In genomic region chr11:28999620-29000019, GRCh38 we compare ENCODE assay signal across 20 cellular contexts.
DNase-seq lines count a peak whose midpoint lies in the region; ATAC-seq, FAIRE-seq and TF ChIP-seq lines count a peak whose summit lies in the region.
"Had no signal": no experiment of that assay in that cellular context is flagged by ENCODE, and none has a peak within 500 bp of the region (broad histone marks: within the 10 kb centered on the region; RNA-seq: fewer than 3 reads in every experiment).

No MANE protein-coding gene starts in this region.

- H3K18ac ChIP-seq in H1 (ENCODE audit: extremely low read depth, low read length): no peak overlapping the region

- H3K27me3 Mint-ChIP-seq in HFFc6 (ENCODE audit: insufficient read depth): no peaks in the 10 kb centered on the region
- H3K27me3 Mint-ChIP-seq: CD8-positive, alpha-beta memory T cell had no signal

- no peaks in the 10 kb centered on the region for H3K27me3 ChIP-seq in H1 (replicated peaks in 1 of 4; ENCODE audit: control insufficient read depth in 3 of 4, extremely low read depth in 1 of 4, insufficient read depth in 3 of 4, low read length in 3 of 4)

- no peaks in the 10 kb centered on the region for H4K20me1 ChIP-seq in H1 (replicated peaks in 1 of 2; ENCODE audit: control insufficient read depth in 1 of 2, insufficient read depth in 2 of 2, low read length in 2 of 2)

- H3K23ac ChIP-seq in H1 (ENCODE audit: insufficient read length): no peak overlapping the region

- H2BK20ac ChIP-seq in H1 (ENCODE audit: low read length): no peak overlapping the region

- H3K23me2 ChIP-seq in H1 (ENCODE audit: low read depth, low read length): no peaks in the 10 kb centered on the region

- no peak for ATAC-seq in HG02884 (IDR thresholded peaks at IDR 0.05; ENCODE audit: unreplicated experiment)
- ATAC-seq: HepG2 had no signal

- no peak overlapping the region for H3K9ac ChIP-seq in H1 (replicated peaks in 1 of 4; ENCODE audit: extremely low read depth in 1 of 4, low read depth in 3 of 4, low read length in 3 of 4)
- H3K9ac ChIP-seq in kidney (ENCODE audit: low read length in 2 of 2): no peak overlapping the region
- H3K9ac ChIP-seq: KMS-11 had no signal

- peaks cover 56% of the 10 kb centered on the region for H3K4me1 Mint-ChIP-seq in HFFc6 (ENCODE audit: low read depth)
- H3K4me1 Mint-ChIP-seq: CD8-positive, alpha-beta memory T cell had no signal

- no peak for TF ChIP-seq EP300 in H1 (IDR thresholded peaks at IDR 0.05; ENCODE audit: borderline replicate concordance in 1 of 2, low read depth in 2 of 2, low read length in 2 of 2)

- H3K27ac ChIP-seq in H1 (ENCODE audit: low read depth, low read length) (no peak overlapping the region), kidney (ENCODE audit: low read depth in 2 of 2, low read length in 2 of 2) (no peak overlapping the region)
- H3K27ac ChIP-seq: KMS-11 had no signal

- H3K14ac ChIP-seq in H1 (ENCODE audit: insufficient read length): no peak overlapping the region

- TF ChIP-seq POLR2A in H1 (IDR thresholded peaks at IDR 0.05; ENCODE audit: control extremely low read depth in 1 of 2, low read depth in 2 of 2, low read length in 2 of 2): no peak

- H4K5ac ChIP-seq in H1 (ENCODE audit: insufficient read length, low read depth, low read length): no peak overlapping the region

- no peaks in the 10 kb centered on the region for H3K79me1 ChIP-seq in H1 (ENCODE audit: low read depth, low read length)

- no peak overlapping the region for H2BK120ac ChIP-seq in H1 (replicated peaks; ENCODE audit: low read depth, low read length)

- no peak overlapping the region for H3K56ac ChIP-seq in H1 (replicated peaks; ENCODE audit: insufficient read length, low read depth, low read length)

- H3K4ac ChIP-seq in H1 (replicated peaks; ENCODE audit: insufficient read length, low read depth, low read length): no peak overlapping the region

- no peak overlapping the region for H2BK5ac ChIP-seq in H1 (ENCODE audit: low read depth, low read length)

- no peak for TF ChIP-seq RAD21 in H1 (IDR thresholded peaks at IDR 0.05 in 1 of 2, conservative IDR thresholded peaks at IDR 0.05 in 1 of 2; ENCODE audit: low read depth in 2 of 2, low read length in 2 of 2)

- no peaks in the 10 kb centered on the region for H3K4me1 ChIP-seq in H1 (replicated peaks in 1 of 4; ENCODE audit: control insufficient read depth in 3 of 4, insufficient read depth in 4 of 4, low read length in 3 of 4)
- H3K4me1 ChIP-seq in kidney (ENCODE audit: control insufficient read depth in 1 of 2, insufficient read depth in 1 of 2, low read depth in 1 of 2, low read length in 2 of 2): no peaks in the 10 kb centered on the region

- H2AFZ ChIP-seq in H1 (ENCODE audit: low read length): peak overlapping the region; percentile 49; the same call in 1 of the 2 replicates

- H4K8ac ChIP-seq in H1 (ENCODE audit: extremely low read depth, insufficient read depth, low read length): no peak overlapping the region

- WGBS in H1 (ENCODE audit: extremely low coverage in 1 of 2, insufficient coverage in 1 of 2, insufficient read length in 1 of 2, insufficient replicate concordance in 2 of 2, low coverage in 1 of 2, low lambda C conversion rate in 2 of 2, missing lambda C conversion rate in 1 of 2), 2 experiments: 86% methylated on average over 1 of the region's 1 CpG; no CpG with 5 or more reads in 1 of the 2 experiments

- H3K4me3 Mint-ChIP-seq in HFFc6: peak overlapping the region; percentile 39; the same call in 1 of the 2 replicates
- H3K4me3 Mint-ChIP-seq: CD8-positive, alpha-beta memory T cell had no signal

- no peak overlapping the region for H2BK15ac ChIP-seq in H1 (ENCODE audit: low read length)

- no peak overlapping the region for H4K91ac ChIP-seq in H1 (replicated peaks; ENCODE audit: insufficient read length, low read length)

- H3K27ac Mint-ChIP-seq in HFFc6: peak overlapping the region; percentile 10; the same call in 1 of the 2 replicates
- H3K27ac Mint-ChIP-seq: CD8-positive, alpha-beta memory T cell had no signal

- POLR2A ChIA-PET in H1 (lab: Charles Lee; ENCODE audit: partially characterized antibody): no interaction called here

- no peaks in the 10 kb centered on the region for H3K9me3 Mint-ChIP-seq in HFFc6

- H3K9me3 ChIP-seq in H1 (ENCODE audit: insufficient read depth in 2 of 2, low read depth in 1 of 2, low read length in 1 of 2) (no peaks in the 10 kb centered on the region), kidney (ENCODE audit: control insufficient read depth in 1 of 2, low read length in 2 of 2) (no peaks in the 10 kb centered on the region)

- H3K36me3 ChIP-seq in H1 (ENCODE audit: control insufficient read depth in 2 of 4, insufficient read depth in 4 of 4, low read length in 3 of 4) (no peaks in the 10 kb centered on the region), kidney (ENCODE audit: control insufficient read depth in 1 of 2, insufficient read depth in 2 of 2, low read length in 2 of 2) (no peaks in the 10 kb centered on the region)

- H2BK12ac ChIP-seq in H1 (ENCODE audit: low read depth, low read length): no peak overlapping the region

- intact Hi-C loops in kidney (cut with DNase I): no loop called here

- H3K4me3 ChIP-seq in H1 (ENCODE audit: extremely low read depth in 1 of 4, insufficient read depth in 2 of 4, low read depth in 3 of 4, low read length in 4 of 4) (no peak overlapping the region), kidney (ENCODE audit: low read length in 2 of 2) (no peak overlapping the region)

- CTCF ChIA-PET in H1 (lab: Charles Lee; ENCODE audit: partially characterized antibody): interaction anchor here (1.4 kb wide), 1 partner anchor 21 kb away, joined by 8 read pairs; no protein-coding TSS in a partner anchor

- no peaks in the 10 kb centered on the region for H3K79me2 ChIP-seq in H1 (ENCODE audit: control insufficient read depth in 1 of 2, insufficient read depth in 2 of 2, low read length in 2 of 2)

- no peak for FAIRE-seq in H1 (lab: Jason Lieb, UNC)
- FAIRE-seq in kidney (lab: Jason Lieb, UNC): no peak
- FAIRE-seq: GM12891, HepG2 had no signal

- no peaks in the 10 kb centered on the region for H3K36me3 Mint-ChIP-seq in HFFc6 (ENCODE audit: low read depth)
- H3K36me3 Mint-ChIP-seq: CD8-positive, alpha-beta memory T cell had no signal

- H2AK5ac ChIP-seq in H1 (ENCODE audit: low read depth, low read length): no peak overlapping the region

- TF ChIP-seq CTCF in HFFc6 (IDR thresholded peaks at IDR 0.05) (no peak), H1 (IDR thresholded peaks at IDR 0.05; ENCODE audit: control extremely low read depth in 1 of 3, insufficient read depth in 1 of 3, low read depth in 1 of 3, low read length in 3 of 3) (no peak), kidney (IDR thresholded peaks at IDR 0.05; ENCODE audit: borderline replicate concordance, extremely low read depth, insufficient read depth) (no peak)

- no peak overlapping the region for H3K4me2 ChIP-seq in H1 (ENCODE audit: insufficient read depth in 1 of 2, low read depth in 2 of 2, low read length in 2 of 2)
- H3K4me2 ChIP-seq: KMS-11 had no signal

- DNase-seq in HFFc6 (no peak), OCI-M1 (lab: John Stamatoyannopoulos, UW) (peak; percentile 60), H1 (ENCODE audit: low read depth in 1 of 2, low spot score in 2 of 2) (no peak), kidney (no peak)
- no peak for DNase-seq in activated CD4-positive, alpha-beta T cell treated with anti-CD3 and anti-CD28 coated beads for 4 hours
- DNase-seq in stimulated activated CD4-positive, alpha-beta T cell treated with anti-CD3 and anti-CD28 coated beads, Interleukin-1b, Interleukin-23, amount 100 ng/mL, for 48 hours: no peak
- DNase-seq: ACHN; C1 segment of cervical spinal cord; CD8-positive, alpha-beta memory T cell; DMS53; EL; H7; NCI-H1417 treated with DMSO at 0.1 percent for 48 hours; NCI-H187 treated with DMSO at 0.1 percent for 48 hours; NCI-H526; SHP77 treated with DMSO at 0.1 percent for 48 hours had no signal

TF ChIP-seq in H1, 55 proteins besides CTCF, POLR2A, EP300 and RAD21:
- TF ChIP-seq TCF12 (IDR thresholded peaks at IDR 0.05; ENCODE audit: low read depth, low read length) (no peak), MAFK (IDR thresholded peaks at IDR 0.05; ENCODE audit: low read depth, low read length) (no peak), USF2 (IDR thresholded peaks at IDR 0.05; ENCODE audit: low read length) (peak; percentile 49; the same call in 1 of the 2 replicates), EZH2 (IDR thresholded peaks at IDR 0.05; ENCODE audit: low read depth, low read length, severe bottlenecking) (no peak), KDM5A (IDR thresholded peaks at IDR 0.05; ENCODE audit: low read length) (no peak)
